Comparison of ENCODE assay signal across 1 cellular context in genomic region chr20:32288225-32288849, GRCh38.
TF ChIP-seq lines count a peak whose summit lies in the region.

No MANE protein-coding gene starts in this region.

TF ChIP-seq in HepG2, 621 proteins besides CTCF, POLR2A, EP300 and RAD21 (continued from another document and continues in another):
- TF ChIP-seq, protein P1, sequence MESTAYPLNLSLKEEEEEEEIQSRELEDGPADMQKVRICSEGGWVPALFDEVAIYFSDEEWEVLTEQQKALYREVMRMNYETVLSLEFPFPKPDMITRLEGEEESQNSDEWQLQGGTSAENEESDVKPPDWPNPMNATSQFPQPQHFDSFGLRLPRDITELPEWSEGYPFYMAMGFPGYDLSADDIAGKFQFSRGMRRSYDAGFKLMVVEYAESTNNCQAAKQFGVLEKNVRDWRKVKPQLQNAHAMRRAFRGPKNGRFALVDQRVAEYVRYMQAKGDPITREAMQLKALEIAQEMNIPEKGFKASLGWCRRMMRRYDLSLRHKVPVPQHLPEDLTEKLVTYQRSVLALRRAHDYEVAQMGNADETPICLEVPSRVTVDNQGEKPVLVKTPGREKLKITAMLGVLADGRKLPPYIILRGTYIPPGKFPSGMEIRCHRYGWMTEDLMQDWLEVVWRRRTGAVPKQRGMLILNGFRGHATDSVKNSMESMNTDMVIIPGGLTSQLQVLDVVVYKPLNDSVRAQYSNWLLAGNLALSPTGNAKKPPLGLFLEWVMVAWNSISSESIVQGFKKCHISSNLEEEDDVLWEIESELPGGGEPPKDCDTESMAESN (CRISPR knock-in tag; conservative IDR thresholded peaks at IDR 0.05): peak; percentile 52; the same call in 1 of the 2 replicates
- TF ChIP-seq, protein P2, sequence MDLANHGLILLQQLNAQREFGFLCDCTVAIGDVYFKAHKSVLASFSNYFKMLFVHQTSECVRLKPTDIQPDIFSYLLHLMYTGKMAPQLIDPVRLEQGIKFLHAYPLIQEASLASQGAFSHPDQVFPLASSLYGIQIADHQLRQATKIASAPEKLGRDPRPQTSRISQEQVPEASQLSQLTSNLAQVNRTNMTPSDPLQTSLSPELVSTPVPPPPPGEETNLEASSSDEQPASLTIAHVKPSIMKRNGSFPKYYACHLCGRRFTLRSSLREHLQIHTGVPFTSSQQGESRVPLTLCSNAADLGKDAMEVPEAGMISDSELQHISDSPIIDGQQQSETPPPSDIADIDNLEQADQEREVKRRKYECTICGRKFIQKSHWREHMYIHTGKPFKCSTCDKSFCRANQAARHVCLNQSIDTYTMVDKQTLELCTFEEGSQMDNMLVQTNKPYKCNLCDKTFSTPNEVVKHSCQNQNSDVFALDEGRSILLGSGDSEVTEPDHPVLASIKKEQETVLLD (CRISPR knock-in tag; IDR thresholded peaks at IDR 0.05; ENCODE audit: low read depth): no peak
- TF ChIP-seq ZFP91 (CRISPR knock-in tag; IDR thresholded peaks at IDR 0.05; ENCODE audit: borderline replicate concordance): no peak
- no peak for TF ChIP-seq HOXA7 (CRISPR knock-in tag; IDR thresholded peaks at IDR 0.05)
- no peak for TF ChIP-seq TERF1 (CRISPR knock-in tag; IDR thresholded peaks at IDR 0.05)
- TF ChIP-seq, protein P3, sequence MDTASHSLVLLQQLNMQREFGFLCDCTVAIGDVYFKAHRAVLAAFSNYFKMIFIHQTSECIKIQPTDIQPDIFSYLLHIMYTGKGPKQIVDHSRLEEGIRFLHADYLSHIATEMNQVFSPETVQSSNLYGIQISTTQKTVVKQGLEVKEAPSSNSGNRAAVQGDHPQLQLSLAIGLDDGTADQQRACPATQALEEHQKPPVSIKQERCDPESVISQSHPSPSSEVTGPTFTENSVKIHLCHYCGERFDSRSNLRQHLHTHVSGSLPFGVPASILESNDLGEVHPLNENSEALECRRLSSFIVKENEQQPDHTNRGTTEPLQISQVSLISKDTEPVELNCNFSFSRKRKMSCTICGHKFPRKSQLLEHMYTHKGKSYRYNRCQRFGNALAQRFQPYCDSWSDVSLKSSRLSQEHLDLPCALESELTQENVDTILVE (CRISPR knock-in tag; IDR thresholded peaks at IDR 0.05): 0 out of 2 replicates have a peak, but pooled peaks have one; percentile 58
- TF ChIP-seq KDM3A (CRISPR knock-in tag; IDR thresholded peaks at IDR 0.05; ENCODE audit: low read depth): 0 out of 2 replicates have a peak, but pooled peaks have one; percentile 26
- TF ChIP-seq, protein P4, sequence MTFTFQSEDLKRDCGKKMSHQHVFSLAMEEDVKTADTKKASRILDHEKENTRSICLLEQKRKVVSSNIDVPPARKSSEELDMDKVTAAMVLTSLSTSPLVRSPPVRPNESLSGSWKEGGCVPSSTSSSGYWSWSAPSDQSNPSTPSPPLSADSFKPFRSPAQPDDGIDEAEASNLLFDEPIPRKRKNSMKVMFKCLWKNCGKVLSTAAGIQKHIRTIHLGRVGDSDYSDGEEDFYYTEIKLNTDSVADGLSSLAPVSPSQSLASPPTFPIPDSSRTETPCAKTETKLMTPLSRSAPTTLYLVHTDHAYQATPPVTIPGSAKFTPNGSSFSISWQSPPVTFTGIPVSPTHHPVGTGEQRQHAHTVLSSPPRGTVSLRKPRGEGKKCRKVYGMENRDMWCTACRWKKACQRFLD (CRISPR knock-in tag; IDR thresholded peaks at IDR 0.05; ENCODE audit: borderline replicate concordance): no peak
- TF ChIP-seq SATB2 (CRISPR knock-in tag; IDR thresholded peaks at IDR 0.05): no peak; the same call in 1 of the 2 replicates
- no peak for TF ChIP-seq GPBP1L1 (CRISPR knock-in tag; IDR thresholded peaks at IDR 0.05)
- no peak for TF ChIP-seq ZNF878 (CRISPR knock-in tag; IDR thresholded peaks at IDR 0.05)
- peak; percentile 99 for TF ChIP-seq TEAD3 (CRISPR knock-in tag; optimal IDR thresholded peaks at IDR 0.05; ENCODE audit: borderline replicate concordance)
- TF ChIP-seq ZFP90 (CRISPR knock-in tag; IDR thresholded peaks at IDR 0.05; ENCODE audit: borderline replicate concordance): peak; percentile 79
- TF ChIP-seq, protein P5, sequence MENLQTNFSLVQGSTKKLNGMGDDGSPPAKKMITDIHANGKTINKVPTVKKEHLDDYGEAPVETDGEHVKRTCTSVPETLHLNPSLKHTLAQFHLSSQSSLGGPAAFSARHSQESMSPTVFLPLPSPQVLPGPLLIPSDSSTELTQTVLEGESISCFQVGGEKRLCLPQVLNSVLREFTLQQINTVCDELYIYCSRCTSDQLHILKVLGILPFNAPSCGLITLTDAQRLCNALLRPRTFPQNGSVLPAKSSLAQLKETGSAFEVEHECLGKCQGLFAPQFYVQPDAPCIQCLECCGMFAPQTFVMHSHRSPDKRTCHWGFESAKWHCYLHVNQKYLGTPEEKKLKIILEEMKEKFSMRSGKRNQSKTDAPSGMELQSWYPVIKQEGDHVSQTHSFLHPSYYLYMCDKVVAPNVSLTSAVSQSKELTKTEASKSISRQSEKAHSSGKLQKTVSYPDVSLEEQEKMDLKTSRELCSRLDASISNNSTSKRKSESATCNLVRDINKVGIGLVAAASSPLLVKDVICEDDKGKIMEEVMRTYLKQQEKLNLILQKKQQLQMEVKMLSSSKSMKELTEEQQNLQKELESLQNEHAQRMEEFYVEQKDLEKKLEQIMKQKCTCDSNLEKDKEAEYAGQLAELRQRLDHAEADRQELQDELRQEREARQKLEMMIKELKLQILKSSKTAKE (CRISPR knock-in tag; IDR thresholded peaks at IDR 0.05; ENCODE audit: borderline replicate concordance): peak; percentile 63; the same call in 1 of the 2 replicates
- no peak for TF ChIP-seq ZFP36L1 (CRISPR knock-in tag; IDR thresholded peaks at IDR 0.05)
- TF ChIP-seq ZC3H13 (CRISPR knock-in tag; IDR thresholded peaks at IDR 0.05): no peak
- TF ChIP-seq ZNF558 (CRISPR knock-in tag; IDR thresholded peaks at IDR 0.05; ENCODE audit: borderline replicate concordance): no peak
- no peak for TF ChIP-seq ZNF543 (CRISPR knock-in tag; IDR thresholded peaks at IDR 0.05)
- TF ChIP-seq CBFB (CRISPR knock-in tag; IDR thresholded peaks at IDR 0.05): no peak; the same call in 1 of the 2 replicates
- no peak for TF ChIP-seq MXD4 (CRISPR knock-in tag; IDR thresholded peaks at IDR 0.05)
- TF ChIP-seq, protein P6, sequence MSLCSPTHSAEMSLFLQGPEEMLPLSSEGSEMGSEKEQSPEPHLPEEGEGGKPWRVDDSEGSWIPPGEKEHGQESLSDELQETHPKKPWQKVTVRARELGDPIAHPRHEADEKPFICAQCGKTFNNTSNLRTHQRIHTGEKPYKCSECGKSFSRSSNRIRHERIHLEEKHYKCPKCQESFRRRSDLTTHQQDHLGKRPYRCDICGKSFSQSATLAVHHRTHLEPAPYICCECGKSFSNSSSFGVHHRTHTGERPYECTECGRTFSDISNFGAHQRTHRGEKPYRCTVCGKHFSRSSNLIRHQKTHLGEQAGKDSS (CRISPR knock-in tag; IDR thresholded peaks at IDR 0.05; ENCODE audit: borderline replicate concordance, low read depth): peak; percentile 72; the same call in 1 of the 2 replicates
- TF ChIP-seq MBNL3 (CRISPR knock-in tag; conservative IDR thresholded peaks at IDR 0.05): no peak
- TF ChIP-seq, protein P7, sequence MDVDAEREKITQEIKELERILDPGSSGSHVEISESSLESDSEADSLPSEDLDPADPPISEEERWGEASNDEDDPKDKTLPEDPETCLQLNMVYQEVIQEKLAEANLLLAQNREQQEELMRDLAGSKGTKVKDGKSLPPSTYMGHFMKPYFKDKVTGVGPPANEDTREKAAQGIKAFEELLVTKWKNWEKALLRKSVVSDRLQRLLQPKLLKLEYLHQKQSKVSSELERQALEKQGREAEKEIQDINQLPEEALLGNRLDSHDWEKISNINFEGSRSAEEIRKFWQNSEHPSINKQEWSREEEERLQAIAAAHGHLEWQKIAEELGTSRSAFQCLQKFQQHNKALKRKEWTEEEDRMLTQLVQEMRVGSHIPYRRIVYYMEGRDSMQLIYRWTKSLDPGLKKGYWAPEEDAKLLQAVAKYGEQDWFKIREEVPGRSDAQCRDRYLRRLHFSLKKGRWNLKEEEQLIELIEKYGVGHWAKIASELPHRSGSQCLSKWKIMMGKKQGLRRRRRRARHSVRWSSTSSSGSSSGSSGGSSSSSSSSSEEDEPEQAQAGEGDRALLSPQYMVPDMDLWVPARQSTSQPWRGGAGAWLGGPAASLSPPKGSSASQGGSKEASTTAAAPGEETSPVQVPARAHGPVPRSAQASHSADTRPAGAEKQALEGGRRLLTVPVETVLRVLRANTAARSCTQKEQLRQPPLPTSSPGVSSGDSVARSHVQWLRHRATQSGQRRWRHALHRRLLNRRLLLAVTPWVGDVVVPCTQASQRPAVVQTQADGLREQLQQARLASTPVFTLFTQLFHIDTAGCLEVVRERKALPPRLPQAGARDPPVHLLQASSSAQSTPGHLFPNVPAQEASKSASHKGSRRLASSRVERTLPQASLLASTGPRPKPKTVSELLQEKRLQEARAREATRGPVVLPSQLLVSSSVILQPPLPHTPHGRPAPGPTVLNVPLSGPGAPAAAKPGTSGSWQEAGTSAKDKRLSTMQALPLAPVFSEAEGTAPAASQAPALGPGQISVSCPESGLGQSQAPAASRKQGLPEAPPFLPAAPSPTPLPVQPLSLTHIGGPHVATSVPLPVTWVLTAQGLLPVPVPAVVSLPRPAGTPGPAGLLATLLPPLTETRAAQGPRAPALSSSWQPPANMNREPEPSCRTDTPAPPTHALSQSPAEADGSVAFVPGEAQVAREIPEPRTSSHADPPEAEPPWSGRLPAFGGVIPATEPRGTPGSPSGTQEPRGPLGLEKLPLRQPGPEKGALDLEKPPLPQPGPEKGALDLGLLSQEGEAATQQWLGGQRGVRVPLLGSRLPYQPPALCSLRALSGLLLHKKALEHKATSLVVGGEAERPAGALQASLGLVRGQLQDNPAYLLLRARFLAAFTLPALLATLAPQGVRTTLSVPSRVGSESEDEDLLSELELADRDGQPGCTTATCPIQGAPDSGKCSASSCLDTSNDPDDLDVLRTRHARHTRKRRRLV (CRISPR knock-in tag; IDR thresholded peaks at IDR 0.05): 0 out of 2 replicates have a peak, but pooled peaks have one; percentile 49
- TF ChIP-seq ZFP37 (CRISPR knock-in tag; IDR thresholded peaks at IDR 0.05; ENCODE audit: borderline replicate concordance): no peak
- no peak for TF ChIP-seq RBAK (CRISPR knock-in tag; IDR thresholded peaks at IDR 0.05)
- no peak; the same call in 1 of the 2 replicates for TF ChIP-seq KLF11 (CRISPR knock-in tag; IDR thresholded peaks at IDR 0.05)
- peak; percentile 81 for TF ChIP-seq GATAD2A (CRISPR knock-in tag; IDR thresholded peaks at IDR 0.05)
- TF ChIP-seq ZNF207 (IDR thresholded peaks at IDR 0.05; ENCODE audit: borderline replicate concordance): no peak
- no peak for TF ChIP-seq FOXP1 (IDR thresholded peaks at IDR 0.05)
- TF ChIP-seq FOXP1 (CRISPR knock-in tag; IDR thresholded peaks at IDR 0.05): peak; percentile 65
- TF ChIP-seq IKZF1 (IDR thresholded peaks at IDR 0.05): no peak
- no peak for TF ChIP-seq ISX (CRISPR knock-in tag; conservative IDR thresholded peaks at IDR 0.05)
- TF ChIP-seq BORCS8-MEF2B (CRISPR knock-in tag; IDR thresholded peaks at IDR 0.05): no peak
- peak; percentile 54; the same call in 1 of the 2 replicates for TF ChIP-seq ZNF362 (CRISPR knock-in tag; IDR thresholded peaks at IDR 0.05; ENCODE audit: borderline replicate concordance)
- TF ChIP-seq MXD3 (CRISPR knock-in tag; IDR thresholded peaks at IDR 0.05): no peak
- no peak for TF ChIP-seq ZNF280B (CRISPR knock-in tag; IDR thresholded peaks at IDR 0.05; ENCODE audit: borderline replicate concordance)
